11 cellular contexts compared by ENCODE assay signal in genomic region chr6:53984163-53984562, GRCh38.
DNase-seq lines count a peak whose midpoint lies in the region; ATAC-seq and TF ChIP-seq lines count a peak whose summit lies in the region.
"Had no signal": no experiment of that assay in that cellular context is flagged by ENCODE, and none has a peak within 500 bp of the region (broad histone marks: within the 10 kb centered on the region; RNA-seq: fewer than 3 reads in every experiment).

No MANE protein-coding gene starts in this region.

- TF ChIP-seq CTCF in right atrium auricular region (IDR thresholded peaks at IDR 0.05), result no peak

- peak overlapping the region; percentile 67 for H3K4me3 ChIP-seq in ACC112 (ENCODE audit: low read depth, low read length)
- H3K4me3 ChIP-seq in right atrium auricular region, result no peak overlapping the region
- H3K4me3 ChIP-seq: BLaER1 treated with 17β-estradiol and CSF1 and Interleukin-3, amounts not matched to agents 10 nM and 100 nM; pancreas had no signal

- H3K27me3 ChIP-seq in ACC112 (ENCODE audit: insufficient read depth, low read length) (no peaks in the 10 kb centered on the region), right atrium auricular region (no peaks in the 10 kb centered on the region)
- H3K27me3 ChIP-seq: BLaER1 treated with 17β-estradiol and CSF1 and Interleukin-3, amounts not matched to agents 10 nM and 100 nM; pancreas had no signal

- no peak for ATAC-seq in GM18498 (IDR thresholded peaks at IDR 0.05; ENCODE audit: unreplicated experiment)
- ATAC-seq: pancreas had no signal

- peaks cover 33% of the 10 kb centered on the region for H3K4me1 ChIP-seq in ACC112 (ENCODE audit: control insufficient read depth, insufficient read depth, low read length, unreplicated experiment)
- peaks cover 0 to 31% of the 10 kb centered on the region in 2 donors for H3K4me1 ChIP-seq in right atrium auricular region
- H3K4me1 ChIP-seq: pancreas had no signal

- H3K36me3 ChIP-seq in ACC112 (ENCODE audit: insufficient read depth, low read length) (no peaks in the 10 kb centered on the region), right atrium auricular region (no peaks in the 10 kb centered on the region)
- H3K36me3 ChIP-seq: BLaER1 treated with 17β-estradiol and CSF1 and Interleukin-3, amounts not matched to agents 10 nM and 100 nM; pancreas had no signal

- peak overlapping the region; percentile 30 for H2AFZ ChIP-seq in ACC112 (ENCODE audit: low read length, unreplicated experiment)

- H3K9me3 ChIP-seq in right atrium auricular region, result no peaks in the 10 kb centered on the region
- H3K9me3 ChIP-seq: BLaER1 treated with 17β-estradiol and CSF1 and Interleukin-3, amounts not matched to agents 10 nM and 100 nM; pancreas had no signal

- H3K79me2 ChIP-seq in ACC112 (ENCODE audit: control insufficient read depth, insufficient read depth, low read length, unreplicated experiment), result no peaks in the 10 kb centered on the region

- H3K27ac ChIP-seq in ACC112 (ENCODE audit: low read depth, low read length) (peak overlapping the region; percentile 93), right atrium auricular region (no peak overlapping the region)
- H3K27ac ChIP-seq: BLaER1 treated with 17β-estradiol and CSF1 and Interleukin-3, amounts not matched to agents 10 nM and 100 nM; pancreas had no signal

- DNase-seq in HS-5 (ENCODE audit: low read depth) (peak; percentile 92), amniotic epithelial cell (ENCODE audit: low read depth) (peak; percentile 95), hepatic stellate cell (ENCODE audit: low spot score) (peak; percentile 33), right atrium auricular region (ENCODE audit: low spot score) (no peak)
- no peak for DNase-seq in activated T-cell treated with anti-CD3 and anti-CD28 coated beads, Interleukin-2, amount 50 U/mL, for 48 hours
- DNase-seq in effector CD4-positive, alpha-beta T cell, result no peak
- DNase-seq: NCI-H345, pancreas had no signal

Comparison
In these comparisons a context has a peak if more than half of its experiments do, and no peak if none do; other contexts are left out.
1. DNase-seq: peak in HS-5 (single experiment), amniotic epithelial cell (single experiment) and hepatic stellate cell (single experiment); none in right atrium auricular region (single experiment), activated T-cell treated with anti-CD3 and anti-CD28 coated beads, Interleukin-2, amount 50 U/mL, for 48 hours (0 of 2) and effector CD4-positive, alpha-beta T cell (single experiment).